ENCODE assay signal across 1 cellular context in the genomic region with DNA sequence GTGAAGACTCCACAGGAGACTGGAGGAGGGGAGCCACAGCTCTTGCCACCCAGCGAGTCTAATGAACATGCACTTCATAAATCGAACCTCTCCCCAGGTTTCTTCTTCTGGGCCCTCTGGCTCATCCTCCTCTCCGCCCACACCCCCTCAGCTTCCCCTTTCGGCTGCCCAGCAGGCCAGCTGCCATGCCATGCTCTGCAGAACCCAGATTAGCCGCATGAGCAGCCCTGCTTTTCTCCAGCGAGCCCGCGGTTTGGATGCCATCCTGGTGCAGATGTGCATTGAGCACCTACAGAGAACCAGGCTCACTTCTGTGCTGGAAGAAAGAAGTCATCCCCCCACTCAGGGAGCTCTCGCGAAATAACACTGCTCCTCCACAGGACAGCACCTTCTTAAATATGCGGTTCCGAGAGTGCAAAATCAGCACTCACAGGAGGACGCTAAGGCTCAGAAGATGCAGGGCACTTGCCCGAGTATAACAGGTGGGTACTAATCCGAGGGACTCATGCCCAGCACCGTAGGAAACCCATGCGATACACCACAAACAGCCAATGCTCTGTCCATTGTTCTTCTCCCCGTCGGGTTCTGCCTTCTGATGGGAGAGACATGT.
TF ChIP-seq lines count a peak whose summit lies in the region.

No MANE protein-coding gene starts in this region.

TF ChIP-seq in HEK293, 187 proteins besides CTCF, POLR2A, EP300 and RAD21 (continued from another document):
- TF ChIP-seq ZNF324 (tag by site-specific recombination; IDR thresholded peaks at IDR 0.05): no peak
- no peak for TF ChIP-seq WT1 (tag by site-specific recombination; IDR thresholded peaks at IDR 0.05)
- TF ChIP-seq ZNF394 (tag by site-specific recombination; IDR thresholded peaks at IDR 0.05; ENCODE audit: borderline replicate concordance): peak; percentile 53; the same call in 1 of the 2 replicates
- peak; percentile 72; the same call in 1 of the 2 replicates for TF ChIP-seq GLI4 (tag by site-specific recombination; IDR thresholded peaks at IDR 0.05)
- 0 out of 2 replicates have a peak, but pooled peaks have one; percentile 32 for TF ChIP-seq ZNF341 (tag by site-specific recombination; IDR thresholded peaks at IDR 0.05; ENCODE audit: low read depth)
- peak; percentile 66; the same call in 1 of the 2 replicates for TF ChIP-seq ZFP37 (tag by site-specific recombination; IDR thresholded peaks at IDR 0.05)
- TF ChIP-seq ZNF114 (tag by site-specific recombination; IDR thresholded peaks at IDR 0.05): no peak
- no peak for TF ChIP-seq ZNF664 (tag by site-specific recombination; IDR thresholded peaks at IDR 0.05)
- no peak for TF ChIP-seq ZNF654 (tag by site-specific recombination; IDR thresholded peaks at IDR 0.05; ENCODE audit: low read depth)
- TF ChIP-seq ZNF571 (tag by site-specific recombination; IDR thresholded peaks at IDR 0.05): no peak
- peak; percentile 39; the same call in 1 of the 2 replicates for TF ChIP-seq GLIS2 (tag by site-specific recombination; IDR thresholded peaks at IDR 0.05)
- no peak for TF ChIP-seq ZBTB1 (tag by site-specific recombination; IDR thresholded peaks at IDR 0.05)
- no peak for TF ChIP-seq ZNF133 (tag by site-specific recombination; IDR thresholded peaks at IDR 0.05)
- TF ChIP-seq MYNN (tag by site-specific recombination; IDR thresholded peaks at IDR 0.05; ENCODE audit: borderline replicate concordance): no peak
- no peak for TF ChIP-seq TCF7L2 (IDR thresholded peaks at IDR 0.05; ENCODE audit: borderline replicate concordance, low read depth, low read length)
- TF ChIP-seq, protein P1, sequence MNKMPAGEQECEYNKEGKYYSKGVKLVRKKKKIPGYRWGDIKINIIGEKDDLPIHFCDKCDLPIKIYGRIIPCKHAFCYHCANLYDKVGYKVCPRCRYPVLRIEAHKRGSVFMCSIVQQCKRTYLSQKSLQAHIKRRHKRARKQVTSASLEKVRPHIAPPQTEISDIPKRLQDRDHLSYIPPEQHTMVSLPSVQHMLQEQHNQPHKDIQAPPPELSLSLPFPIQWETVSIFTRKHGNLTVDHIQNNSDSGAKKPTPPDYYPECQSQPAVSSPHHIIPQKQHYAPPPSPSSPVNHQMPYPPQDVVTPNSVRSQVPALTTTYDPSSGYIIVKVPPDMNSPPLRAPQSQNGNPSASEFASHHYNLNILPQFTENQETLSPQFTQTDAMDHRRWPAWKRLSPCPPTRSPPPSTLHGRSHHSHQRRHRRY (tag by site-specific recombination; IDR thresholded peaks at IDR 0.05): no peak
- no peak; the same call in 1 of the 2 replicates for TF ChIP-seq GLIS1 (tag by site-specific recombination; IDR thresholded peaks at IDR 0.05)
- TF ChIP-seq ZFHX2 (tag by site-specific recombination; conservative IDR thresholded peaks at IDR 0.05): peak; percentile 23; the same call in 1 of the 2 replicates
- TF ChIP-seq SCRT2 (tag by site-specific recombination; IDR thresholded peaks at IDR 0.05): peak; percentile 64
- TF ChIP-seq, protein P2, sequence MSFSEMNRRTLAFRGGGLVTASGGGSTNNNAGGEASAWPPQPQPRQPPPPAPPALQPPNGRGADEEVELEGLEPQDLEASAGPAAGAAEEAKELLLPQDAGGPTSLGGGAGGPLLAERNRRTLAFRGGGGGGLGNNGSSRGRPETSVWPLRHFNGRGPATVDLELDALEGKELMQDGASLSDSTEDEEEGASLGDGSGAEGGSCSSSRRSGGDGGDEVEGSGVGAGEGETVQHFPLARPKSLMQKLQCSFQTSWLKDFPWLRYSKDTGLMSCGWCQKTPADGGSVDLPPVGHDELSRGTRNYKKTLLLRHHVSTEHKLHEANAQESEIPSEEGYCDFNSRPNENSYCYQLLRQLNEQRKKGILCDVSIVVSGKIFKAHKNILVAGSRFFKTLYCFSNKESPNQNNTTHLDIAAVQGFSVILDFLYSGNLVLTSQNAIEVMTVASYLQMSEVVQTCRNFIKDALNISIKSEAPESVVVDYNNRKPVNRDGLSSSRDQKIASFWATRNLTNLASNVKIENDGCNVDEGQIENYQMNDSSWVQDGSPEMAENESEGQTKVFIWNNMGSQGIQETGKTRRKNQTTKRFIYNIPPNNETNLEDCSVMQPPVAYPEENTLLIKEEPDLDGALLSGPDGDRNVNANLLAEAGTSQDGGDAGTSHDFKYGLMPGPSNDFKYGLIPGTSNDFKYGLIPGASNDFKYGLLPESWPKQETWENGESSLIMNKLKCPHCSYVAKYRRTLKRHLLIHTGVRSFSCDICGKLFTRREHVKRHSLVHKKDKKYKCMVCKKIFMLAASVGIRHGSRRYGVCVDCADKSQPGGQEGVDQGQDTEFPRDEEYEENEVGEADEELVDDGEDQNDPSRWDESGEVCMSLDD (tag by site-specific recombination; IDR thresholded peaks at IDR 0.05): no peak
- TF ChIP-seq ZFP41 (tag by site-specific recombination; IDR thresholded peaks at IDR 0.05; ENCODE audit: borderline replicate concordance): no peak
- TF ChIP-seq ZNF768 (tag by site-specific recombination; IDR thresholded peaks at IDR 0.05): no peak
- TF ChIP-seq SP7 (tag by site-specific recombination; IDR thresholded peaks at IDR 0.05): peak; percentile 28; the same call in 1 of the 2 replicates
- no peak; the same call in 1 of the 2 replicates for TF ChIP-seq HOXA7 (CRISPR knock-in tag; IDR thresholded peaks at IDR 0.05; ENCODE audit: borderline replicate concordance)
- peak; percentile 97 for TF ChIP-seq ZNF366 (tag by site-specific recombination; conservative IDR thresholded peaks at IDR 0.05)
- TF ChIP-seq, protein P3, sequence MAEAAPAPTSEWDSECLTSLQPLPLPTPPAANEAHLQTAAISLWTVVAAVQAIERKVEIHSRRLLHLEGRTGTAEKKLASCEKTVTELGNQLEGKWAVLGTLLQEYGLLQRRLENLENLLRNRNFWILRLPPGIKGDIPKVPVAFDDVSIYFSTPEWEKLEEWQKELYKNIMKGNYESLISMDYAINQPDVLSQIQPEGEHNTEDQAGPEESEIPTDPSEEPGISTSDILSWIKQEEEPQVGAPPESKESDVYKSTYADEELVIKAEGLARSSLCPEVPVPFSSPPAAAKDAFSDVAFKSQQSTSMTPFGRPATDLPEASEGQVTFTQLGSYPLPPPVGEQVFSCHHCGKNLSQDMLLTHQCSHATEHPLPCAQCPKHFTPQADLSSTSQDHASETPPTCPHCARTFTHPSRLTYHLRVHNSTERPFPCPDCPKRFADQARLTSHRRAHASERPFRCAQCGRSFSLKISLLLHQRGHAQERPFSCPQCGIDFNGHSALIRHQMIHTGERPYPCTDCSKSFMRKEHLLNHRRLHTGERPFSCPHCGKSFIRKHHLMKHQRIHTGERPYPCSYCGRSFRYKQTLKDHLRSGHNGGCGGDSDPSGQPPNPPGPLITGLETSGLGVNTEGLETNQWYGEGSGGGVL (tag by site-specific recombination; IDR thresholded peaks at IDR 0.05): peak; percentile 68
- TF ChIP-seq, protein P4, sequence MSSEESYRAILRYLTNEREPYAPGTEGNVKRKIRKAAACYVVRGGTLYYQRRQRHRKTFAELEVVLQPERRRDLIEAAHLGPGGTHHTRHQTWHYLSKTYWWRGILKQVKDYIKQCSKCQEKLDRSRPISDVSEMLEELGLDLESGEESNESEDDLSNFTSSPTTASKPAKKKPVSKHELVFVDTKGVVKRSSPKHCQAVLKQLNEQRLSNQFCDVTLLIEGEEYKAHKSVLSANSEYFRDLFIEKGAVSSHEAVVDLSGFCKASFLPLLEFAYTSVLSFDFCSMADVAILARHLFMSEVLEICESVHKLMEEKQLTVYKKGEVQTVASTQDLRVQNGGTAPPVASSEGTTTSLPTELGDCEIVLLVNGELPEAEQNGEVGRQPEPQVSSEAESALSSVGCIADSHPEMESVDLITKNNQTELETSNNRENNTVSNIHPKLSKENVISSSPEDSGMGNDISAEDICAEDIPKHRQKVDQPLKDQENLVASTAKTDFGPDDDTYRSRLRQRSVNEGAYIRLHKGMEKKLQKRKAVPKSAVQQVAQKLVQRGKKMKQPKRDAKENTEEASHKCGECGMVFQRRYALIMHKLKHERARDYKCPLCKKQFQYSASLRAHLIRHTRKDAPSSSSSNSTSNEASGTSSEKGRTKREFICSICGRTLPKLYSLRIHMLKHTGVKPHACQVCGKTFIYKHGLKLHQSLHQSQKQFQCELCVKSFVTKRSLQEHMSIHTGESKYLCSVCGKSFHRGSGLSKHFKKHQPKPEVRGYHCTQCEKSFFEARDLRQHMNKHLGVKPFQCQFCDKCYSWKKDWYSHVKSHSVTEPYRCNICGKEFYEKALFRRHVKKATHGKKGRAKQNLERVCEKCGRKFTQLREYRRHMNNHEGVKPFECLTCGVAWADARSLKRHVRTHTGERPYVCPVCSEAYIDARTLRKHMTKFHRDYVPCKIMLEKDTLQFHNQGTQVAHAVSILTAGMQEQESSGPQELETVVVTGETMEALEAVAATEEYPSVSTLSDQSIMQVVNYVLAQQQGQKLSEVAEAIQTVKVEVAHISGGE (tag by site-specific recombination; conservative IDR thresholded peaks at IDR 0.05; ENCODE audit: low read depth): no peak
- TF ChIP-seq, protein P5, sequence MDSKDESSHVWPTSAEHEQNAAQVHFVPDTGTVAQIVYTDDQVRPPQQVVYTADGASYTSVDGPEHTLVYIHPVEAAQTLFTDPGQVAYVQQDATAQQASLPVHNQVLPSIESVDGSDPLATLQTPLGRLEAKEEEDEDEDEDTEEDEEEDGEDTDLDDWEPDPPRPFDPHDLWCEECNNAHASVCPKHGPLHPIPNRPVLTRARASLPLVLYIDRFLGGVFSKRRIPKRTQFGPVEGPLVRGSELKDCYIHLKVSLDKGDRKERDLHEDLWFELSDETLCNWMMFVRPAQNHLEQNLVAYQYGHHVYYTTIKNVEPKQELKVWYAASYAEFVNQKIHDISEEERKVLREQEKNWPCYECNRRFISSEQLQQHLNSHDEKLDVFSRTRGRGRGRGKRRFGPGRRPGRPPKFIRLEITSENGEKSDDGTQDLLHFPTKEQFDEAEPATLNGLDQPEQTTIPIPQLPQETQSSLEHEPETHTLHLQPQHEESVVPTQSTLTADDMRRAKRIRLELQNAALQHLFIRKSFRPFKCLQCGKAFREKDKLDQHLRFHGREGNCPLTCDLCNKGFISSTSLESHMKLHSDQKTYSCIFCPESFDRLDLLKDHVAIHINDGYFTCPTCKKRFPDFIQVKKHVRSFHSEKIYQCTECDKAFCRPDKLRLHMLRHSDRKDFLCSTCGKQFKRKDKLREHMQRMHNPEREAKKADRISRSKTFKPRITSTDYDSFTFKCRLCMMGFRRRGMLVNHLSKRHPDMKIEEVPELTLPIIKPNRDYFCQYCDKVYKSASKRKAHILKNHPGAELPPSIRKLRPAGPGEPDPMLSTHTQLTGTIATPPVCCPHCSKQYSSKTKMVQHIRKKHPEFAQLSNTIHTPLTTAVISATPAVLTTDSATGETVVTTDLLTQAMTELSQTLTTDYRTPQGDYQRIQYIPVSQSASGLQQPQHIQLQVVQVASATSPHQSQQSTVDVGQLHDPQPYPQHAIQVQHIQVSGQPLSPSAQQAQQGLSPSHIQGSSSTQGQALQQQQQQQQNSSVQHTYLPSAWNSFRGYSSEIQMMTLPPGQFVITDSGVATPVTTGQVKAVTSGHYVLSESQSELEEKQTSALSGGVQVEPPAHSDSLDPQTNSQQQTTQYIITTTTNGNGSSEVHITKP (tag by site-specific recombination; IDR thresholded peaks at IDR 0.05): peak; percentile 74
- TF ChIP-seq, protein P6, sequence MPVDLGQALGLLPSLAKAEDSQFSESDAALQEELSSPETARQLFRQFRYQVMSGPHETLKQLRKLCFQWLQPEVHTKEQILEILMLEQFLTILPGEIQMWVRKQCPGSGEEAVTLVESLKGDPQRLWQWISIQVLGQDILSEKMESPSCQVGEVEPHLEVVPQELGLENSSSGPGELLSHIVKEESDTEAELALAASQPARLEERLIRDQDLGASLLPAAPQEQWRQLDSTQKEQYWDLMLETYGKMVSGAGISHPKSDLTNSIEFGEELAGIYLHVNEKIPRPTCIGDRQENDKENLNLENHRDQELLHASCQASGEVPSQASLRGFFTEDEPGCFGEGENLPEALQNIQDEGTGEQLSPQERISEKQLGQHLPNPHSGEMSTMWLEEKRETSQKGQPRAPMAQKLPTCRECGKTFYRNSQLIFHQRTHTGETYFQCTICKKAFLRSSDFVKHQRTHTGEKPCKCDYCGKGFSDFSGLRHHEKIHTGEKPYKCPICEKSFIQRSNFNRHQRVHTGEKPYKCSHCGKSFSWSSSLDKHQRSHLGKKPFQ (tag by site-specific recombination; IDR thresholded peaks at IDR 0.05): no peak
TF ChIP-seq in HEK293: peak in this region for 15.
